8 cellular contexts compared by ENCODE assay signal in genomic region chr5:179559280-179560252, GRCh38. TPM values are rescaled to one million over a fixed set of nuclear protein-coding genes. Genes with fewer than 3 reads are reported as not detected.
DNase-seq lines count a peak whose midpoint lies in the region; ATAC-seq and TF ChIP-seq lines count a peak whose summit lies in the region.

No MANE protein-coding gene starts in this region.

- CTCF ChIA-PET in BJ (lab: Yijun Ruan, JAX): interaction anchor here (0.7 to 1.5 kb wide), 4 partner anchors 9 to 649 kb away, joined by 3 to 4 read pairs (median 3); partner anchors contain the start of gene RUFY1

- ATAC-seq in GM19395 (IDR thresholded peaks at IDR 0.05; ENCODE audit: unreplicated experiment) (peak; percentile 99), HG03565 (IDR thresholded peaks at IDR 0.05; ENCODE audit: unreplicated experiment) (peak; percentile 99)
- ATAC-seq in stimulated activated naive CD8-positive, alpha-beta T cell treated with anti-CD3 and anti-CD28 coated beads, Interleukin-15, Interleukin-2, amounts not matched to agents 100 U/mL and 50 U/mL, for 24 hours: peak; percentile 100

- H3K4me3 ChIP-seq in BJ (ENCODE audit: low read depth, low read length) (peak overlapping the region; percentile 60), fibroblast of villous mesenchyme (ENCODE audit: low read depth, low read length) (peak overlapping the region; percentile 76)

- TF ChIP-seq CTCF in BJ (IDR thresholded peaks at IDR 0.05; ENCODE audit: insufficient read depth, low read depth, low read length) (no peak), fibroblast of villous mesenchyme (IDR thresholded peaks at IDR 0.05; ENCODE audit: insufficient read depth, low read depth, low read length) (no peak), nephron progenitor cell (IDR thresholded peaks at IDR 0.05) (no peak)

- DNase-seq in BJ (ENCODE audit: low read depth) (peak; percentile 96), OCI-M2 (lab: John Stamatoyannopoulos, UW; ENCODE audit: unreplicated experiment) (peak; percentile 87), activated gamma-delta T cell treated with Interleukin-2 at 50 U/mL for 16 hours (peak; percentile 82), fibroblast of villous mesenchyme (ENCODE audit: low read depth) (peak; percentile 99), nephron progenitor cell (peak; percentile 95)
- DNase-seq in stimulated activated naive CD8-positive, alpha-beta T cell treated with anti-CD3 and anti-CD28 coated beads, Interleukin-15, Interleukin-2, amounts not matched to agents 100 U/mL and 50 U/mL, for 24 hours: peak; percentile 88

- peak overlapping the region; percentile 99 for H3K4me3 Mint-ChIP-seq in nephron progenitor cell

- peak overlapping the region; percentile 99 for H3K27ac Mint-ChIP-seq in nephron progenitor cell

- H3K9me3 Mint-ChIP-seq in nephron progenitor cell: peaks cover 3% of the 10 kb centered on the region

- H3K27me3 ChIP-seq in BJ (ENCODE audit: control insufficient read depth, insufficient read depth, low read length): no peaks in the 10 kb centered on the region

- peaks cover 58% of the 10 kb centered on the region for H3K36me3 Mint-ChIP-seq in nephron progenitor cell (ENCODE audit: low read depth)

- POLR2A ChIA-PET in BJ (lab: Charles Lee): interaction anchor here (0.5 to 0.7 kb wide), 4 partner anchors 62 to 1679 kb away, joined by 3 to 7 read pairs (median 4); no protein-coding TSS in a partner anchor

- H3K4me1 Mint-ChIP-seq in nephron progenitor cell: peaks cover 25% of the 10 kb centered on the region

- H3K36me3 ChIP-seq in BJ (ENCODE audit: control insufficient read depth, insufficient read depth, low read length): peaks cover 13% of the 10 kb centered on the region

- no peaks in the 10 kb centered on the region for H3K27me3 Mint-ChIP-seq in nephron progenitor cell (ENCODE audit: low read depth, poor library complexity)

RNA-seq across cellular contexts. Expression of gene RUFY1, which starts 9.2 kb away (rescaled TPM):
- 25.6 and 26.4 TPM in 2 replicates for polyA plus RNA-seq in BJ (2011; rRNA removed)
- 21.0 and 23.6 TPM in 2 replicates for polyA minus RNA-seq in BJ (2011; rRNA and poly(A)+ RNA removed)
- 42.5 and 54.0 TPM in 2 replicates for total RNA-seq in fibroblast of villous mesenchyme

Comparison
In these comparisons a context has a peak if more than half of its experiments do, and no peak if none do; other contexts are left out.
1. Peak in every context shown above with its lines: DNase-seq, ATAC-seq and H3K4me3 ChIP-seq.